Comparison of ENCODE assay signal across 13 cellular contexts in genomic region chr18:12246849-12247808, GRCh38. TPM values are rescaled to one million over a fixed set of nuclear protein-coding genes. Genes with fewer than 3 reads are reported as not detected.
A peak's percentile ranks its signal among the peaks of the same experiment; 100 is the strongest.
DNase-seq lines count a peak whose midpoint lies in the region; ATAC-seq, FAIRE-seq and TF ChIP-seq lines count a peak whose summit lies in the region.
"Had no signal": no experiment of that assay in that cellular context is flagged by ENCODE, and none has a peak within 500 bp of the region (broad histone marks: within the 10 kb centered on the region; RNA-seq: fewer than 3 reads in every experiment).

No MANE protein-coding gene starts in this region.

- no peak overlapping the region for H3K4me3 ChIP-seq in GM12865 (ENCODE audit: low read depth, low read length)
- H3K4me3 ChIP-seq in NB4 (ENCODE audit: low read depth, low read length) = no peak overlapping the region
- no peak overlapping the region for H3K4me3 ChIP-seq in epithelial cell of proximal tubule (ENCODE audit: low read depth, low read length)
- peak overlapping the region in 1 of 2 donors; percentile 1 for H3K4me3 ChIP-seq in neuronal stem cell (ENCODE audit: low read length in 2 of 2)
- H3K4me3 ChIP-seq in small intestine (ENCODE audit: low read depth in 1 of 2, low read length in 2 of 2) = no peak overlapping the region
- H3K4me3 ChIP-seq: body of pancreas, thoracic aorta had no signal

- no peak overlapping the region for H3K4me2 ChIP-seq in neuronal stem cell (ENCODE audit: insufficient read depth, low read length, poor library complexity, severe bottlenecking)

- no peak overlapping the region for H4K8ac ChIP-seq in neuronal stem cell (ENCODE audit: low read depth, low read length)

- TF ChIP-seq CTCF in GM12865 (IDR thresholded peaks at IDR 0.05; ENCODE audit: insufficient read depth, low read depth, low read length, missing control alignments) (peak; percentile 21), NB4 (IDR thresholded peaks at IDR 0.05; ENCODE audit: low read depth, low read length) (peak; percentile 51), epithelial cell of proximal tubule (conservative IDR thresholded peaks at IDR 0.05; ENCODE audit: low read depth, low read length) (peak; percentile 41)

- DNase-seq in GM12865 (ENCODE audit: low read depth) = peak; percentile 48
- peak; percentile 44 for DNase-seq in NB4 (ENCODE audit: low read depth)
- DNase-seq in epithelial cell of proximal tubule (ENCODE audit: low read depth) = no peak
- no peak for DNase-seq in neuronal stem cell (ENCODE audit: low spot score)
- DNase-seq in NCI-H187 treated with DMSO at 0.1 percent for 48 hours (lab: John Stamatoyannopoulos, UW) = no peak
- no peak for DNase-seq in small intestine
- DNase-seq in RCC 7860 (ENCODE audit: low spot score) = no peak
- DNase-seq: naive thymus-derived CD8-positive, alpha-beta T cell; SHP77 treated with DMSO at 0.1 percent for 48 hours; stimulated activated CD4-positive, alpha-beta T cell treated with anti-CD3 and anti-CD28 coated beads, Interleukin-2, amount 100 ng/mL, for 48 hours had no signal

- no peak overlapping the region for H3K27ac ChIP-seq in neuronal stem cell (replicated peaks; ENCODE audit: low read length)
- no peak overlapping the region for H3K27ac ChIP-seq in small intestine (ENCODE audit: low read depth in 1 of 2, low read length in 1 of 2)
- H3K27ac ChIP-seq: body of pancreas, thoracic aorta had no signal

- H3K36me3 ChIP-seq in neuronal stem cell (replicated peaks in 1 of 2; ENCODE audit: control insufficient read depth in 2 of 2, insufficient read depth in 2 of 2, low read length in 2 of 2) (no peaks in the 10 kb centered on the region), small intestine (ENCODE audit: control insufficient read depth in 2 of 2, insufficient read depth in 2 of 2, low read length in 2 of 2) (no peaks in the 10 kb centered on the region)
- H3K36me3 ChIP-seq: thoracic aorta had no signal

- H3K4ac ChIP-seq in neuronal stem cell (ENCODE audit: low read length) = no peak overlapping the region

- H3K27me3 ChIP-seq in neuronal stem cell (ENCODE audit: control insufficient read depth in 3 of 3, insufficient read depth in 3 of 3, low read depth in 1 of 3, low read length in 3 of 3) (peaks cover 0 to 54% (median 21%) of the 10 kb centered on the region in 3 experiments), small intestine (ENCODE audit: control insufficient read depth in 2 of 2, insufficient read depth in 2 of 2, low read length in 2 of 2) (peaks cover 0 to 6% of the 10 kb centered on the region in 2 donors)
- H3K27me3 ChIP-seq: body of pancreas had no signal

- peak overlapping the region; percentile 59 for H3K23ac ChIP-seq in neuronal stem cell (ENCODE audit: low read depth, low read length, poor library complexity)

- TF ChIP-seq POLR2A in NB4 (IDR thresholded peaks at IDR 0.05; ENCODE audit: extremely low read depth, insufficient read length) = no peak

- no peak overlapping the region for H2BK5ac ChIP-seq in neuronal stem cell (ENCODE audit: low read length)

- peaks cover 0 to 2% of the 10 kb centered on the region in 2 donors for H3K4me1 ChIP-seq in neuronal stem cell (ENCODE audit: control insufficient read depth in 2 of 2, insufficient read depth in 1 of 2, low read depth in 1 of 2, low read length in 2 of 2)
- H3K4me1 ChIP-seq in small intestine (ENCODE audit: control insufficient read depth in 2 of 2, insufficient read depth in 1 of 2, low read depth in 1 of 2, low read length in 1 of 2) = no peaks in the 10 kb centered on the region
- H3K4me1 ChIP-seq: body of pancreas had no signal

- H3K9me3 ChIP-seq in neuronal stem cell (replicated peaks in 1 of 2; ENCODE audit: control insufficient read depth in 2 of 2, insufficient read depth in 1 of 2, low read depth in 1 of 2, low read length in 2 of 2) (peaks cover 0 to 2% of the 10 kb centered on the region in 2 donors), small intestine (ENCODE audit: control insufficient read depth, low read depth) (no peaks in the 10 kb centered on the region)
- H3K9me3 ChIP-seq: body of pancreas, thoracic aorta had no signal

- FAIRE-seq in small intestine (lab: Jason Lieb, UNC) (no peak), RCC 7860 (lab: Jason Lieb, UNC) (no peak)

- H2BK120ac ChIP-seq in neuronal stem cell (ENCODE audit: low read depth, low read length) = no peak overlapping the region

- H2AK5ac ChIP-seq in neuronal stem cell (ENCODE audit: low read depth, low read length) = no peak overlapping the region

- H3K79me1 ChIP-seq in neuronal stem cell (ENCODE audit: low read depth, low read length) = no peaks in the 10 kb centered on the region

- no peak overlapping the region for H2AFZ ChIP-seq in neuronal stem cell (ENCODE audit: low read length)

- no peak overlapping the region for H2BK15ac ChIP-seq in neuronal stem cell (ENCODE audit: low read length)

- H3K18ac ChIP-seq in neuronal stem cell (ENCODE audit: low read length) = no peak overlapping the region

- ATAC-seq in HG03025 (IDR thresholded peaks at IDR 0.05; ENCODE audit: low FRiP score, unreplicated experiment) = no peak
- ATAC-seq: body of pancreas; naive thymus-derived CD8-positive, alpha-beta T cell had no signal

- no CpG with 5 or more reads among the region's 32 CpGs for WGBS in neuronal stem cell (ENCODE audit: extremely low coverage in 2 of 2, insufficient read length in 2 of 2, insufficient replicate concordance in 1 of 2), 2 donors
- WGBS in small intestine, 3 donors = 46 to 62% (median 52%) methylated on average over 32 of the region's 32 CpGs

- no peak overlapping the region for H3K14ac ChIP-seq in neuronal stem cell (ENCODE audit: low read length)

- H3K9ac ChIP-seq in neuronal stem cell (ENCODE audit: low read depth, low read length, poor library complexity) = no peak overlapping the region

- H4K91ac ChIP-seq in neuronal stem cell (ENCODE audit: low read depth, low read length, poor library complexity) = no peak overlapping the region

- H2BK12ac ChIP-seq in neuronal stem cell (ENCODE audit: low read length) = peak overlapping the region; percentile 51

RNA-seq across cellular contexts. Expression of gene CIDEA, which starts 7.0 kb away (rescaled TPM):
- 1.5 and 5.6 TPM in 2 replicates for total RNA-seq in epithelial cell of proximal tubule
- not detected for polyA plus RNA-seq in neuronal stem cell (2013, experiment 1 of 2)
- polyA plus RNA-seq in neuronal stem cell (2013, experiment 2 of 2) = not detected
- polyA plus RNA-seq in small intestine = 1 to 10 TPM in 2 of 3 donors, not detected in 1; 1.6 to 8.8 TPM
- total RNA-seq: naive thymus-derived CD8-positive, alpha-beta T cell; thoracic aorta had no signal
- polyA plus RNA-seq: naive thymus-derived CD8-positive, alpha-beta T cell had no signal

Comparison
In these comparisons a context has a peak if more than half of its experiments do, and no peak if none do; other contexts are left out.
1. DNase-seq: peak in GM12865 (single experiment) and NB4 (single experiment); none in epithelial cell of proximal tubule (single experiment), neuronal stem cell (single experiment), NCI-H187 treated with DMSO at 0.1 percent for 48 hours (single experiment), small intestine (single experiment) and RCC 7860 (single experiment).
2. Peak in every context shown above with its lines, with median percentiles within 50 percentile points of each other: CTCF ChIP-seq.